ENCODE assay signal across 8 cellular contexts in genomic region chr19:35742121-35742724, GRCh38. TPM values are rescaled to one million over a fixed set of nuclear protein-coding genes. Genes with fewer than 3 reads are reported as not detected.
DNase-seq lines count a peak whose midpoint lies in the region; ATAC-seq and TF ChIP-seq lines count a peak whose summit lies in the region.

Gene IGFLR1, minus strand, starts transcription at chr19:35742452. Its CDS starts 1,272 bp downstream, at chr19:35741180.

- intact Hi-C loops in Panc1 (cut with micrococcal nuclease; ENCODE audit: unreplicated experiment), result no loop called here

- peak within 1 kb of the TSS; percentile 43 for H3K27ac Mint-ChIP-seq in mesothelial cell of epicardium

- no peaks in the 10 kb centered on the region for H3K27me3 ChIP-seq in Panc1 (ENCODE audit: control insufficient read depth, insufficient read depth, low read length)

- H3K36me3 ChIP-seq in Panc1 (ENCODE audit: control insufficient read depth, insufficient read depth, low read length), result peaks cover 3% of the 10 kb centered on the region; the same call in 1 of the 2 replicates

- BruUV-seq in Panc1 (replicated peaks; lab: Mats Ljungman, UMichigan), result no TSS peak

- H3K4me3 ChIP-seq in Panc1 (ENCODE audit: low read depth in 2 of 2, low read length in 2 of 2), result peak within 1 kb of the TSS in 1 of 2 experiments; percentile 79; a peak in 1 of 4 replicates

- H3K4me3 Mint-ChIP-seq in mesothelial cell of epicardium, result peak within 1 kb of the TSS; percentile 26

- TF ChIP-seq CTCF in Panc1 (IDR thresholded peaks at IDR 0.05), result no peak
- no peak for TF ChIP-seq CTCF in mesothelial cell of epicardium (IDR thresholded peaks at IDR 0.05; ENCODE audit: unreplicated experiment)

- POLR2A ChIA-PET in Panc1 (lab: Charles Lee), result no interaction called here

- H3K36me3 Mint-ChIP-seq in mesothelial cell of epicardium, result peaks cover 11% of the 10 kb centered on the region

- DNase-seq in GF-D8 (lab: John Stamatoyannopoulos, UW) (peak; percentile 61), Panc1 (ENCODE audit: low read depth, low spot score) (no peak), mesothelial cell of epicardium (ENCODE audit: low spot score in 2 of 2, unreplicated experiment in 2 of 2) (no peak), GM19240 (ENCODE audit: insufficient read length, low spot score) (no peak), RKO (ENCODE audit: low spot score) (no peak)
- DNase-seq in activated gamma-delta T cell treated with anti-CD3 and anti-CD28 coated beads, Interleukin-2, amount 50 U/mL, for 16 hours (ENCODE audit: low read depth), result peak; percentile 70
- peak; percentile 36 to 77 (median 56) for DNase-seq in stimulated activated naive CD4-positive, alpha-beta T cell (lab: John Stamatoyannopoulos, UW)

- ATAC-seq in Panc1 (no peak), HG03354 (IDR thresholded peaks at IDR 0.05; ENCODE audit: poor library complexity, severe bottlenecking, unreplicated experiment) (no peak)

- H3K9me3 Mint-ChIP-seq in mesothelial cell of epicardium, result no peaks in the 10 kb centered on the region

- H3K27ac ChIP-seq in Panc1 (ENCODE audit: low read length), result no peak within 1 kb of the TSS

- peaks cover 28% of the 10 kb centered on the region for H3K4me1 ChIP-seq in Panc1 (ENCODE audit: control insufficient read depth, insufficient read depth, low read length)

- no peaks in the 10 kb centered on the region for H3K27me3 Mint-ChIP-seq in mesothelial cell of epicardium (ENCODE audit: low read depth)

- in situ Hi-C loops in Panc1 (cut with HindIII; ENCODE audit: low pct_unique_long_range_greater_than_20kb, low sequenced_read_pairs), result no loop called here

- H3K4me1 Mint-ChIP-seq in mesothelial cell of epicardium, result peaks cover 26% of the 10 kb centered on the region

- CTCF ChIA-PET in Panc1 (lab: Charles Lee), result interaction anchor here (0.6 kb wide), 1 partner anchor 78 kb away, joined by 8 read pairs; no protein-coding TSS in a partner anchor

- H3K9me3 ChIP-seq in Panc1 (ENCODE audit: control insufficient read depth, insufficient read depth, low read depth, low read length), result no peaks in the 10 kb centered on the region

RNA-seq across cellular contexts. Expression of gene IGFLR1, which starts in this region (rescaled TPM):
- 12.5 TPM for total RNA-seq in Panc1 (2021; ENCODE audit: unreplicated experiment)
- polyA plus RNA-seq in Panc1 (2012; ENCODE audit: insufficient read length), result 7.4 TPM
- 2.7 to 3.2 TPM (median 2.8 TPM) in 3 replicates for total RNA-seq in mesothelial cell of epicardium

Comparison
In these comparisons a context has a peak if more than half of its experiments do, and no peak if none do; other contexts are left out.
1. DNase-seq: peak in GF-D8 (single experiment), activated gamma-delta T cell treated with anti-CD3 and anti-CD28 coated beads, Interleukin-2, amount 50 U/mL, for 16 hours (single experiment) and stimulated activated naive CD4-positive, alpha-beta T cell (6 of 6); none in Panc1 (single experiment), mesothelial cell of epicardium (0 of 2), GM19240 (single experiment) and RKO (single experiment).